In the genomic region with DNA sequence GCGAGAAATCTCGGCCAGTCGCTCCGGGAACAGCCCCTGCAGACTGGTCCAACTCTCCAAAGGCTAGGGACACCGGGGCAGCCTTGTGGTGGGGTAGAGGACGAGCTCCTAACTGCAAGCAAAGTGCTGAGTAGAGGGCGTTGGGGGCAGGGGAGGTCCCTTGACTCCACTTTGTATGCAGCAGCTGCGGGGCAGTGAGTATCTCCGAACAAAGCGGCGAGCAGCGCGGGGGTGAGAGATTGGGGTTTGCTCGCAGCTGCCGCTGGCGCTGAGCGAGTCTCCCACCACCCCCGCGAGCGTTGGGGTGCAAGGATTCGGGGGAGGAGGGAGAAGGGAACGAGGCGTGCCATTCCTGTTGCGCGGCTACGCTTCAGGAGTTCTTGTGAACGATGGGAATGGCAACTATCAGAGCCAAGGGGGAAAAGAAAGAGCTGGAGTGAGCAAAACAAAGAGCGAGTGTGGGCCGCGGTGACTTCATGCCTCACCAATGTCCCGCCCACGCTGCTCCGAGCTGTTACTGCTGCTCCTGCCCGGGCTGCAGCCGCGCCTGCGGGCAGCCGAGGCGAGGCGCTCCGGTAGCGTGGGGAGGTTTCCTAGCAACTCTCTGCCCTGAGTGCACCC, we compare ENCODE assay signal across 8 cellular contexts. TPM values are rescaled to one million over a fixed set of nuclear protein-coding genes. Genes with fewer than 3 reads are reported as not detected.
DNase-seq lines count a peak whose midpoint lies in the region; ATAC-seq and TF ChIP-seq lines count a peak whose summit lies in the region.

No MANE protein-coding gene starts in this region.

- peak overlapping the region; percentile 97 to 100 (median 98) for H3K4me3 Mint-ChIP-seq in brain

- under 1% methylated on average over 42 of the region's 42 CpGs for WGBS in HUES64
- WGBS in sigmoid colon, 2 donors: 1% methylated on average over 42 of the region's 42 CpGs

- peaks cover 13% of the 10 kb centered on the region for H3K27me3 Mint-ChIP-seq in brain

- peak overlapping the region; percentile 72 for H3K4me3 ChIP-seq in HUES64 (ENCODE audit: low read length)
- H3K4me3 ChIP-seq in SJCRH30: peak overlapping the region; percentile 87
- peak overlapping the region; percentile 77 for H3K4me3 ChIP-seq in iPS-18c (ENCODE audit: insufficient read depth, low read depth, low read length)
- peak overlapping the region; percentile 56 to 81 (median 77) for H3K4me3 ChIP-seq in sigmoid colon

- peak; percentile 25 for DNase-seq in G401 (ENCODE audit: low spot score)
- peak; percentile 95 to 96 for DNase-seq in SJCRH30
- DNase-seq in sigmoid colon: peak; percentile 93
- no peak for DNase-seq in SKM-1 (lab: John Stamatoyannopoulos, UW; ENCODE audit: unreplicated experiment)

- TF ChIP-seq CTCF in brain (conservative IDR thresholded peaks at IDR 0.05): no peak
- no peak for TF ChIP-seq CTCF in sigmoid colon (IDR thresholded peaks at IDR 0.05)

- H3K4me1 ChIP-seq in HUES64 (ENCODE audit: insufficient read depth, low read length) (peaks cover 19% of the 10 kb centered on the region), SJCRH30 (peaks cover 4% of the 10 kb centered on the region; the same call in 1 of the 2 replicates), sigmoid colon (peaks cover 0 to 19% (median 12%) of the 10 kb centered on the region in 4 donors)

- peak in 1 of 4 donors; percentile 19 for TF ChIP-seq EP300 in sigmoid colon (IDR thresholded peaks at IDR 0.05)

- in situ Hi-C loops in G401 (cut with HindIII; ENCODE audit: low sequenced_read_pairs): no loop called here

- peak overlapping the region; percentile 99 to 100 (median 99) for H3K27ac Mint-ChIP-seq in brain

- peaks cover under 1% of the 10 kb centered on the region for H3K36me3 Mint-ChIP-seq in brain

- intact Hi-C loops in sigmoid colon (cut with DNase I): loop anchor here (5.0 to 10.0 kb wide), 2 partner anchors 77 to 265 kb away; no protein-coding TSS in a partner anchor

- peaks cover 0 to 4% (median 0%) of the 10 kb centered on the region in 5 experiments for H3K9me3 Mint-ChIP-seq in brain

- TF ChIP-seq POLR2A in sigmoid colon (IDR thresholded peaks at IDR 0.05): peak; percentile 14 to 35

- peak overlapping the region; percentile 81 for H3K9ac ChIP-seq in HUES64 (ENCODE audit: low read depth, low read length)

- H3K27me3 ChIP-seq in HUES64 (ENCODE audit: insufficient read depth, low read length) (peaks cover 16% of the 10 kb centered on the region), SJCRH30 (no peaks in the 10 kb centered on the region), sigmoid colon (no peaks in the 10 kb centered on the region)

- H3K36me3 ChIP-seq in HUES64 (ENCODE audit: insufficient read depth, low read length) (no peaks in the 10 kb centered on the region), SJCRH30 (no peaks in the 10 kb centered on the region), sigmoid colon (no peaks in the 10 kb centered on the region)

- no peaks in the 10 kb centered on the region for H3K9me3 ChIP-seq in HUES64 (ENCODE audit: insufficient read depth, low read depth, low read length)
- no peaks in the 10 kb centered on the region for H3K9me3 ChIP-seq in SJCRH30 (replicated peaks)
- H3K9me3 ChIP-seq in iPS-18c (ENCODE audit: control insufficient read depth, insufficient read depth, low read length): no peaks in the 10 kb centered on the region
- H3K9me3 ChIP-seq in sigmoid colon: no peaks in the 10 kb centered on the region

- H3K4me1 Mint-ChIP-seq in brain: peaks cover 43% of the 10 kb centered on the region

- H3K27ac ChIP-seq in HUES64 (ENCODE audit: low read depth, low read length) (peak overlapping the region; percentile 86), SJCRH30 (peak overlapping the region; percentile 98), sigmoid colon (peak overlapping the region; percentile 86 to 95 (median 90))

- peak; percentile 63 for ATAC-seq in GM21576 (IDR thresholded peaks at IDR 0.05; ENCODE audit: unreplicated experiment)

RNA-seq across cellular contexts. Expression of a gene that starts 0.4 kb away (rescaled TPM):
- not detected in 2 replicates for total RNA-seq in G401 (2014; rRNA removed; shearing (Covaris generic))
- 1.9 TPM for polyA plus RNA-seq in HUES64 (2013, experiment 1 of 2)
- 2.6 TPM for polyA plus RNA-seq in HUES64 (2013, experiment 2 of 2)
- 35.0 and 40.0 TPM in 2 replicates for total RNA-seq in SJCRH30 (2014; rRNA removed; shearing (Covaris generic))
- polyA plus RNA-seq in brain (ENCODE audit: insufficient read depth, low read depth, low replicate concordance): 2.7 TPM
- total RNA-seq in sigmoid colon: 10 to 100 TPM in 3 of 4 donors, 1 to 10 TPM in 1; 9.0 to 22.4 (median 20.2) TPM
- 1 to 10 TPM in 1 of 3 donors, under 1 TPM in 2; 0.23 to 1.9 (median 0.60) TPM for polyA plus RNA-seq in sigmoid colon
